ENCODE assay signal across 11 cellular contexts in genomic region chr5:79845448-79846197, GRCh38.
DNase-seq lines count a peak whose midpoint lies in the region; ATAC-seq and TF ChIP-seq lines count a peak whose summit lies in the region.
"Had no signal": no experiment of that assay in that cellular context is flagged by ENCODE, and none has a peak within 500 bp of the region (broad histone marks: within the 10 kb centered on the region; RNA-seq: fewer than 3 reads in every experiment).

No MANE protein-coding gene starts in this region.

- TF ChIP-seq CTCF in AG09309 (IDR thresholded peaks at IDR 0.05; ENCODE audit: control insufficient read depth, insufficient read depth, low read depth, low read length, missing control alignments) (no peak), HFF-Myc (IDR thresholded peaks at IDR 0.05; ENCODE audit: low read depth, low read length, missing control alignments) (no peak), astrocyte of the cerebellum (IDR thresholded peaks at IDR 0.05; ENCODE audit: low read depth, low read length, missing control alignments) (no peak)

- H3K4me3 ChIP-seq in AG09309 (ENCODE audit: control insufficient read depth, low read depth, low read length) (no peak overlapping the region; the same call in 1 of the 2 replicates), HFF-Myc (replicated peaks; ENCODE audit: low read depth, low read length) (no peak overlapping the region), astrocyte of the cerebellum (ENCODE audit: low read depth, low read length) (no peak overlapping the region)

- in situ Hi-C loops in astrocyte of the cerebellum (cut with HindIII; ENCODE audit: low sequenced_read_pairs) = no loop called here

- DNase-seq in AG09309 (ENCODE audit: low read depth) (peak; percentile 83), HFF-Myc (ENCODE audit: extremely low read depth, low read depth) (peak; percentile 52), astrocyte of the cerebellum (ENCODE audit: low read depth) (peak; percentile 42), kidney glomerular epithelial cell (lab: John Stamatoyannopoulos, UW) (peak; percentile 59)
- DNase-seq: DND-41; naive thymus-derived CD8-positive, alpha-beta T cell; NCI-H524 had no signal

- ATAC-seq in GM19467 (IDR thresholded peaks at IDR 0.05; ENCODE audit: unreplicated experiment) (no peak), GM21515 (IDR thresholded peaks at IDR 0.05; ENCODE audit: unreplicated experiment) (no peak), GM21367 (IDR thresholded peaks at IDR 0.05; ENCODE audit: unreplicated experiment) (no peak), GM18858 (IDR thresholded peaks at IDR 0.05; ENCODE audit: unreplicated experiment) (no peak)
- ATAC-seq: naive thymus-derived CD8-positive, alpha-beta T cell had no signal
